Comparison of ENCODE assay signal across 22 cellular contexts in the genomic region with DNA sequence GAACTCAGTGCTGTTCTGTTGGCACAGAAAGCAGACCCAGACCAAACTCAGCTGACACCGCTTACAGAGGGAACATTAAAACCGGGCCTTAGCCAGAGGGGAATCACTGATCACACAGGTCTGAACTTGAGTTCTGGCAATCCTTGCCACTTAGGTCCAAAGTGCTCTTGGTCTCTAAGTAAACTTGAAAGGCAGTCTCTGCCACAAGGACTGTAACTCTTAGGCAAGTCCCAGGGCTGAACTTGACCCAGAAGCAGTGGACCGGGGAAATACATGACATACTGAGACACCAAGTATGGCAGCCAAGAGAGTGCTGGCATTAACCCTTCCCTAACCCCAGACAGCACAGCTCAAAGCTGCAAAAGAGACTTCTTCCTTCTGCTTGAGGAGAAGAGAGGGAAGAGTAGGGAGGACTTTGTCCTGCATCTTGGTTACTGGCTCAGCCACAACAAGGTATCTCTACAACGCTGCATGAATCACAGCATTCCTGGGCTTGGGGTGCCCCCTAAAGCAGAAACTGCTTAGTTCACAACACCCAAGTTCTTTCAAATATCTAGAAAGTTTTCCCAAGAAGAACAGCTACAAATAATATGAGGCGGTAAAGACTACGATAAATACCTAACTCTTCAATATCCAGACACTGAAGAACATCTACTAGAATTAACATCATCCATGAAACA. TPM values are rescaled to one million over a fixed set of nuclear protein-coding genes. Genes with fewer than 3 reads are reported as not detected.
A peak's percentile ranks its signal among the peaks of the same experiment; 100 is the strongest.
DNase-seq lines count a peak whose midpoint lies in the region; ATAC-seq, FAIRE-seq and TF ChIP-seq lines count a peak whose summit lies in the region.
"Had no signal": no experiment of that assay in that cellular context is flagged by ENCODE, and none has a peak within 500 bp of the region (broad histone marks: within the 10 kb centered on the region; RNA-seq: fewer than 3 reads in every experiment).

No MANE protein-coding gene starts in this region.

- no peak for TF ChIP-seq RAD21 in HepG2 (CRISPR knock-in tag; IDR thresholded peaks at IDR 0.05)

- no peaks in the 10 kb centered on the region for H3K4me1 ChIP-seq in endodermal cell (ENCODE audit: control insufficient read depth, insufficient read depth, low read length)
- H3K4me1 ChIP-seq in HepG2 (ENCODE audit: insufficient read depth, low read length), result no peaks in the 10 kb centered on the region
- H3K4me1 ChIP-seq in transverse colon, result no peaks in the 10 kb centered on the region
- H3K4me1 ChIP-seq: colonic mucosa, sigmoid colon had no signal

- H3K4me3 ChIP-seq in NB4 (ENCODE audit: low read depth, low read length) (no peak overlapping the region), endodermal cell (ENCODE audit: low read length) (no peak overlapping the region), HepG2 (replicated peaks in 1 of 3; ENCODE audit: insufficient read depth in 1 of 3, low read depth in 2 of 3, low read length in 3 of 3) (no peak overlapping the region), transverse colon (no peak overlapping the region)
- H3K4me3 ChIP-seq: colonic mucosa, sigmoid colon had no signal

- FAIRE-seq in HepG2 (lab: Jason Lieb, UNC), result no peak
- no peak for FAIRE-seq in D721Med (lab: Jason Lieb, UNC)

- H3K27me3 Mint-ChIP-seq in endodermal cell (ENCODE audit: insufficient read depth), result no peaks in the 10 kb centered on the region
- H3K27me3 Mint-ChIP-seq: activated CD8-positive, alpha-beta memory T cell treated with anti-CD3 and anti-CD28 coated beads, Interleukin-2, amount 10 ng/mL, durations not matched to agents 7 days and 5 days had no signal

- in situ Hi-C loops in HepG2 (cut with HindIII; ENCODE audit: extremely low pct_ligation_motif_present, low pct_unique_long_range_greater_than_20kb), result no loop called here
- in situ Hi-C loops in transverse colon (cut with MboI; ENCODE audit: low pct_ligation_motif_present in 1 of 4, low pct_unique_long_range_greater_than_20kb in 1 of 4, low sequenced_read_pairs in 3 of 4), result no loop called here

- no peak for TF ChIP-seq POLR2A in NB4 (IDR thresholded peaks at IDR 0.05; ENCODE audit: extremely low read depth, insufficient read length)
- TF ChIP-seq POLR2A in HepG2 (IDR thresholded peaks at IDR 0.05; ENCODE audit: insufficient read depth in 1 of 2, low read depth in 2 of 2, low read length in 2 of 2), result no peak
- no peak for TF ChIP-seq POLR2A in transverse colon (IDR thresholded peaks at IDR 0.05)

- no peaks in the 10 kb centered on the region for H4K20me1 ChIP-seq in HepG2 (ENCODE audit: insufficient read depth, low read length)

- DNase-seq in Daoy (ENCODE audit: low read depth) (peak; percentile 54), NB4 (ENCODE audit: low read depth) (peak; percentile 1), endodermal cell (peak; percentile 64), HepG2 (ENCODE audit: low spot score) (no peak), NCI-H526 (lab: John Stamatoyannopoulos, UW) (no peak), kidney glomerular epithelial cell (lab: John Stamatoyannopoulos, UW) (no peak), D721Med (ENCODE audit: insufficient read length, low spot score) (no peak), transverse colon (no peak)
- DNase-seq: activated CD4-positive, CD25-positive, alpha-beta regulatory T cell treated with anti-CD3 and anti-CD28 coated beads, Interleukin-2, amount 50 U/mL, for 72 hours; activated CD8-positive, alpha-beta memory T cell treated with anti-CD3 and anti-CD28 coated beads, Interleukin-2, amount 10 ng/mL, durations not matched to agents 7 days and 5 days; activated effector memory CD4-positive, alpha-beta T cell treated with Interleukin-2 at 50 U/mL for 16 hours; amniotic stem cell; colonic mucosa; COR-L47; erythroblast; head of caudate nucleus; kidney; MV-4-11; NCI-H2171; occipital lobe; sigmoid colon had no signal

- TF ChIP-seq EP300 in HepG2 (IDR thresholded peaks at IDR 0.05; ENCODE audit: low read depth in 2 of 2, low read length in 2 of 2), result no peak
- no peak for TF ChIP-seq EP300 in HepG2 (CRISPR knock-in tag; IDR thresholded peaks at IDR 0.05; ENCODE audit: borderline replicate concordance)
- TF ChIP-seq EP300 in transverse colon (IDR thresholded peaks at IDR 0.05; ENCODE audit: low read depth), result no peak

- H3K4me1 Mint-ChIP-seq in endodermal cell, result no peaks in the 10 kb centered on the region
- H3K4me1 Mint-ChIP-seq: activated CD8-positive, alpha-beta memory T cell treated with anti-CD3 and anti-CD28 coated beads, Interleukin-2, amount 10 ng/mL, durations not matched to agents 7 days and 5 days had no signal

- POLR2A ChIA-PET in HepG2 (lab: Yijun Ruan, JAX), result no interaction called here

- H3K27ac Mint-ChIP-seq in endodermal cell, result no peak overlapping the region
- H3K27ac Mint-ChIP-seq: activated CD8-positive, alpha-beta memory T cell treated with anti-CD3 and anti-CD28 coated beads, Interleukin-2, amount 10 ng/mL, durations not matched to agents 7 days and 5 days; T-helper 1 cell treated with Interleukin-12 subunit alpha and Interleukin-12 subunit beta and Interleukin-4 antibody, amounts not matched to agents 30 μg/mL and 1 μg/mL, for 36 hours had no signal

- no peaks in the 10 kb centered on the region for H3K36me3 Mint-ChIP-seq in endodermal cell (ENCODE audit: low read depth)
- H3K36me3 Mint-ChIP-seq: activated CD8-positive, alpha-beta memory T cell treated with anti-CD3 and anti-CD28 coated beads, Interleukin-2, amount 10 ng/mL, durations not matched to agents 7 days and 5 days had no signal

- no peak overlapping the region for H3K4me2 ChIP-seq in HepG2 (ENCODE audit: low read depth, low read length)

- whole genome bisulfite sequencing in endodermal cell (ENCODE audit: insufficient coverage in 1 of 2, insufficient read length in 1 of 2), 2 experiments, result 86 to 91% methylated on average over 2 to 6 of the region's 6 CpGs
- WGBS in HepG2 (ENCODE audit: low lambda C conversion rate), result 32% methylated on average over 6 of the region's 6 CpGs
- 76 to 89% methylated on average over 2 to 6 of the region's 6 CpGs for WGBS in transverse colon (ENCODE audit: low coverage in 1 of 2), 2 donors

- H3K79me2 ChIP-seq in HepG2 (ENCODE audit: insufficient read depth, low read length), result no peaks in the 10 kb centered on the region

- no peak overlapping the region for H3K27ac ChIP-seq in endodermal cell (ENCODE audit: low read depth, low read length)
- H3K27ac ChIP-seq in HepG2 (ENCODE audit: extremely low read length, insufficient read depth, low read length), result no peak overlapping the region
- no peak overlapping the region for H3K27ac ChIP-seq in transverse colon
- H3K27ac ChIP-seq: colonic mucosa, sigmoid colon had no signal

- H3K9ac ChIP-seq in endodermal cell (ENCODE audit: extremely low read depth, low read length, poor library complexity, severe bottlenecking), result no peak overlapping the region
- no peak overlapping the region for H3K9ac ChIP-seq in HepG2 (ENCODE audit: insufficient read depth, low read depth, low read length)

- H3K9me3 ChIP-seq in endodermal cell (ENCODE audit: control insufficient read depth, low read length), result no peaks in the 10 kb centered on the region
- no peaks in the 10 kb centered on the region for H3K9me3 ChIP-seq in HepG2 (ENCODE audit: low read length)
- no peaks in the 10 kb centered on the region for H3K9me3 ChIP-seq in transverse colon
- H3K9me3 ChIP-seq: colonic mucosa had no signal

- TF ChIP-seq CTCF in NB4 (IDR thresholded peaks at IDR 0.05; ENCODE audit: low read depth, low read length) (no peak), endodermal cell (conservative IDR thresholded peaks at IDR 0.05) (peak; percentile 59), HepG2 (CRISPR knock-in tag; IDR thresholded peaks at IDR 0.05) (0 out of 2 replicates have a peak, but pooled peaks have one; percentile 5), D721Med (IDR thresholded peaks at IDR 0.05; ENCODE audit: insufficient read depth, missing control alignments) (no peak), transverse colon (IDR thresholded peaks at IDR 0.05) (no peak)

- intact Hi-C loops in HepG2 (cut with micrococcal nuclease; ENCODE audit: unreplicated experiment), result no loop called here
- intact Hi-C loops in transverse colon (cut with DNase I; ENCODE audit: low total_unique reads), result no loop called here

- H2AFZ ChIP-seq in HepG2 (ENCODE audit: low read length), result no peak overlapping the region

- H3K27me3 ChIP-seq in endodermal cell (ENCODE audit: control insufficient read depth, insufficient read depth, low read length, poor library complexity, severe bottlenecking), result no peaks in the 10 kb centered on the region
- no peaks in the 10 kb centered on the region for H3K27me3 ChIP-seq in HepG2 (ENCODE audit: control insufficient read depth in 1 of 2, insufficient read depth in 2 of 2, low read length in 2 of 2)
- H3K27me3 ChIP-seq in transverse colon, result no peaks in the 10 kb centered on the region
- H3K27me3 ChIP-seq: colonic mucosa, sigmoid colon had no signal

- no peak overlapping the region for H3K4me3 Mint-ChIP-seq in endodermal cell
- H3K4me3 Mint-ChIP-seq: activated CD8-positive, alpha-beta memory T cell treated with anti-CD3 and anti-CD28 coated beads, Interleukin-2, amount 10 ng/mL, durations not matched to agents 7 days and 5 days; T-helper 1 cell treated with Interleukin-12 subunit alpha and Interleukin-12 subunit beta and Interleukin-4 antibody, amounts not matched to agents 30 μg/mL and 1 μg/mL, for 36 hours had no signal

- no peak for ATAC-seq in HepG2
- ATAC-seq: activated CD8-positive, alpha-beta memory T cell treated with anti-CD3 and anti-CD28 coated beads, Interleukin-2, amount 10 ng/mL, durations not matched to agents 7 days and 5 days had no signal

- H3K36me3 ChIP-seq in endodermal cell (ENCODE audit: control insufficient read depth, insufficient read depth, low read length) (no peaks in the 10 kb centered on the region), HepG2 (replicated peaks in 1 of 2; ENCODE audit: control insufficient read depth in 1 of 2, insufficient read depth in 2 of 2, low read length in 2 of 2) (no peaks in the 10 kb centered on the region), transverse colon (no peaks in the 10 kb centered on the region)
- H3K36me3 ChIP-seq: colonic mucosa, sigmoid colon had no signal

- H3K9me3 Mint-ChIP-seq in endodermal cell, result no peaks in the 10 kb centered on the region

- CTCF ChIA-PET in HepG2 (lab: Yijun Ruan, JAX; ENCODE audit: low intra/inter-chr PET ratio, low total read pairs), result no interaction called here

- BruUV-seq in HepG2 (replicated peaks; lab: Mats Ljungman, UMichigan), result no TSS peak

RNA-seq across cellular contexts. Expression of gene NAALADL2, which starts 32.5 kb away (rescaled TPM):
- 1.5 and 8.7 TPM in 2 replicates for total RNA-seq in Daoy (2014; rRNA removed; shearing (Covaris generic))
- total RNA-seq in endodermal cell, result 1 to 10 TPM; 1.6 to 1.8 TPM
- 1.4 TPM for polyA plus RNA-seq in endodermal cell (2013, experiment 1 of 2)
- 3.4 TPM for polyA plus RNA-seq in endodermal cell (2013, experiment 2 of 2)
- 0.34 TPM in 1 of 2 replicates, not detected in the other for total RNA-seq in HepG2 (2016; rRNA removed; fragmentation: Illumina TruSeq; extraction: Trizol)
- total RNA-seq in HepG2 (2016; cell fraction: cytosol; rRNA removed; fragmentation: Illumina TruSeq; extraction: Trizol; ENCODE audit: low read depth), result 0.44 TPM in 1 of 2 replicates, not detected in the other
- 0.30 TPM in 1 of 2 replicates, not detected in the other for total RNA-seq in HepG2 (2016; cell fraction: insoluble cytoplasmic fraction; rRNA removed; fragmentation: Illumina TruSeq; extraction: Trizol)
- total RNA-seq in HepG2 (2016; cell fraction: membrane; rRNA removed; fragmentation: Illumina TruSeq; extraction: Trizol), result 0.09 TPM in 1 of 2 replicates, not detected in the other
- total RNA-seq in HepG2 (2016; cell fraction: nucleus; rRNA removed; fragmentation: Illumina TruSeq; extraction: Trizol), result 1.3 TPM in 1 of 2 replicates, not detected in the other
- 0.08 TPM in 2 replicates for polyA plus RNA-seq in HepG2 (2011; rRNA removed)
- 0.01 TPM in 1 of 2 replicates, not detected in the other for polyA plus RNA-seq in HepG2 (2011; cell fraction: cytosol; rRNA removed)
- polyA plus RNA-seq in HepG2 (2011; cell fraction: nucleus; rRNA removed), result 3.5 TPM in 1 of 2 replicates, not detected in the other
- polyA plus RNA-seq in HepG2 (2012), result not detected in 2 replicates
- not detected in 2 replicates for polyA plus RNA-seq in HepG2 (2016; cell fraction: cytosol; fragmentation: Illumina TruSeq; extraction: Trizol; ENCODE audit: low read depth)
- polyA plus RNA-seq in HepG2 (2016; cell fraction: insoluble cytoplasmic fraction; fragmentation: Illumina TruSeq; extraction: Trizol; ENCODE audit: low read depth), result not detected in 2 replicates
- not detected in 2 replicates for polyA plus RNA-seq in HepG2 (2016; cell fraction: membrane; fragmentation: Illumina TruSeq; extraction: Trizol; ENCODE audit: low read depth)
- not detected in 2 replicates for polyA plus RNA-seq in HepG2 (2016; cell fraction: nucleus; fragmentation: Illumina TruSeq; extraction: Trizol; ENCODE audit: insufficient read depth, low read depth)
- 0.20 and 0.28 TPM in 2 replicates for polyA minus RNA-seq in HepG2 (2011; rRNA and poly(A)+ RNA removed; ENCODE audit: low replicate concordance)
- not detected in 2 replicates for polyA minus RNA-seq in HepG2 (2011; cell fraction: cytosol; rRNA and poly(A)+ RNA removed)
- 1.5 and 4.2 TPM in 2 replicates for polyA minus RNA-seq in HepG2 (2011; cell fraction: nucleus; rRNA and poly(A)+ RNA removed)
- total RNA-seq in transverse colon, result 10 to 100 TPM; 10.1 to 22.7 (median 15.1) TPM
- total RNA-seq: activated CD8-positive, alpha-beta memory T cell treated with anti-CD3 and anti-CD28 coated beads, Interleukin-2, amount 10 ng/mL, durations not matched to agents 7 days and 5 days had no signal

Comparison
In these comparisons a context has a peak if more than half of its experiments do, and no peak if none do; other contexts are left out.
1. DNase-seq: peak in Daoy (single experiment), NB4 (single experiment) and endodermal cell (single experiment); none in HepG2 (single experiment), NCI-H526 (0 of 2), kidney glomerular epithelial cell (single experiment), D721Med (single experiment) and transverse colon (single experiment).
2. CTCF ChIP-seq: peak in endodermal cell (single experiment) and HepG2 (single experiment); none in NB4 (single experiment), D721Med (single experiment) and transverse colon (0 of 5).